22 cellular contexts compared by ENCODE assay signal in genomic region chr20:38536310-38536709, GRCh38. TPM values are rescaled to one million over a fixed set of nuclear protein-coding genes. Genes with fewer than 3 reads are reported as not detected.
DNase-seq lines count a peak whose midpoint lies in the region; ATAC-seq and TF ChIP-seq lines count a peak whose summit lies in the region.
"Had no signal": no experiment of that assay in that cellular context is flagged by ENCODE, and none has a peak within 500 bp of the region (broad histone marks: within the 10 kb centered on the region; RNA-seq: fewer than 3 reads in every experiment).

No MANE protein-coding gene starts in this region.

- H2AFZ ChIP-seq in osteoblast (ENCODE audit: low read length), result no peak overlapping the region

- DNase-seq in GM04504 (ENCODE audit: low read depth) (peak; percentile 23), MV-4-11 (lab: John Stamatoyannopoulos, UW) (peak; percentile 46), osteoblast (ENCODE audit: insufficient read length, low spot score, missing footprints) (no peak), posterior cingulate gyrus (no peak), NCI-H526 treated with DMSO at 0.1 percent for 48 hours (lab: John Stamatoyannopoulos, UW) (no peak)
- DNase-seq: activated CD4-positive, alpha-beta T cell treated with anti-CD3 and anti-CD28 coated beads for 36 hours; activated naive CD8-positive, alpha-beta T cell treated with anti-CD3 and anti-CD28 coated beads for 36 hours; AML-193; cortex of kidney; DND-41; left colon; MM.1S; natural killer cell; NCI-H1436 treated with DMSO at 0.1 percent for 48 hours; NCI-H524; SHP77; stimulated activated naive CD4-positive, alpha-beta T cell; thyroid gland had no signal

- intact Hi-C loops in posterior cingulate gyrus (cut with DNase I), result no loop called here

- H3K4me3 ChIP-seq in osteoblast (ENCODE audit: insufficient read depth, low read length), result no peak overlapping the region
- H3K4me3 ChIP-seq: thyroid gland had no signal

- no peaks in the 10 kb centered on the region for H4K20me1 ChIP-seq in osteoblast (ENCODE audit: insufficient read depth, low read length)

- ATAC-seq in esophagus mucosa (peak; percentile 92), GM18520 (IDR thresholded peaks at IDR 0.05; ENCODE audit: unreplicated experiment) (no peak)
- ATAC-seq: activated CD4-positive, alpha-beta T cell treated with anti-CD3 and anti-CD28 coated beads for 36 hours; HCT116; left colon; natural killer cell; sciatic nerve had no signal

- no peaks in the 10 kb centered on the region for H3K79me2 ChIP-seq in osteoblast (ENCODE audit: insufficient read depth, low read length)

- TF ChIP-seq CTCF in osteoblast (IDR thresholded peaks at IDR 0.05; ENCODE audit: extremely low read depth, low read depth, low read length), result peak; percentile 29

- H3K4me1 ChIP-seq in osteoblast (ENCODE audit: insufficient read depth, low read length), result peaks cover 15% of the 10 kb centered on the region
- H3K4me1 ChIP-seq: thyroid gland had no signal

- H3K36me3 ChIP-seq in osteoblast (ENCODE audit: insufficient read depth, low read length), result peaks cover 66% of the 10 kb centered on the region

- H3K9me3 ChIP-seq in osteoblast (ENCODE audit: low read depth, low read length), result no peaks in the 10 kb centered on the region
- H3K9me3 ChIP-seq: thyroid gland had no signal

- H3K27ac ChIP-seq in osteoblast (ENCODE audit: low read depth, low read length), result peak overlapping the region; percentile 40
- H3K27ac ChIP-seq: thyroid gland had no signal

- no peaks in the 10 kb centered on the region for H3K27me3 ChIP-seq in osteoblast (ENCODE audit: insufficient read depth, low read length)
- H3K27me3 ChIP-seq: thyroid gland had no signal

- H3K4me2 ChIP-seq in osteoblast (ENCODE audit: insufficient read depth, low read length), result no peak overlapping the region

RNA-seq across cellular contexts. Expression of gene ADIG, which starts 44.7 kb away (rescaled TPM):
- total RNA-seq in esophagus mucosa, result not detected
- total RNA-seq in osteoblast, result not detected in 2 replicates
- total RNA-seq: activated CD4-positive, alpha-beta T cell treated with anti-CD3 and anti-CD28 coated beads for 36 hours; activated naive CD8-positive, alpha-beta T cell treated with anti-CD3 and anti-CD28 coated beads for 36 hours; left colon; natural killer cell; sciatic nerve had no signal

Comparison
In these comparisons a context has a peak if more than half of its experiments do, and no peak if none do; other contexts are left out.
1. DNase-seq: peak in GM04504 (single experiment) and MV-4-11 (single experiment); none in osteoblast (single experiment), posterior cingulate gyrus (0 of 10) and NCI-H526 treated with DMSO at 0.1 percent for 48 hours (single experiment).